ENCODE assay signal across 1 cellular context in the genomic region with DNA sequence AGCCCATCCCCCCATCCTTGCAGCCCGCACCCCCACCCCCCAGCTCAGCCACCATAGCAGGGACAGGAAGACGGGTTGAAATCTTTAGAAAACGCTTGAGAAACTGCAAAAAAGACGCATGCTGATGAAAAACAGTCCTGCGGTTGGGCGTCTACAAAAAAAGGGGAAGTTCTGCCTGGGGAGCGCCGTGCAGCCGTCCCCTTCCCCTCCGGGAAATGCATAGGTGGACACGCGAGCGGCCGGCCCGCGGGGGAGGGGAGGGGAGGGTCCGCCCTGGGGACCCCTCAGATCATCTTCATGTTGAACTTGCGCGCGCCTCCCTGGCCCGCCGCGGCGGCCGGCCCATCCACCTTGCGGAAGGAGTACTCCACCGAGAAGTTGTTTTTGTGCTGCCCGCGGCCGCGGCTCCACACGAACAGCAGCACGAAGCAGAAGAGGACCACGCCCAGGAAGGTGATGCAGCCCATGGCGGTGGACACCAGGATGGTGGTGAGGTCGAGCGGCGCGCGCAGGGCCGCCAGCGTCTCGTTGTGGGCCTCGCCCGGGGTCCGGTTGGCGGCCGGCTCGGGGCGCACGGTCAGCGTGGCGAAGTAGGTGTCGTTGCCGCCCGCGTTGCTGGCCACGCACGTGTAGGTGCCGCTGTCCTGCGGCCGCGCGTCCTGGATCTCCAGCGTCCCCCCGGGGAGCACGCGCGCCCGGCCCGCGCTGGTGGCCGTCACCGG.
TF ChIP-seq lines count a peak whose summit lies in the region.

No MANE protein-coding gene starts in this region.

TF ChIP-seq in endothelial cell of umbilical vein, 7 proteins besides CTCF, POLR2A, EP300 and RAD21:
- TF ChIP-seq, protein P1, sequence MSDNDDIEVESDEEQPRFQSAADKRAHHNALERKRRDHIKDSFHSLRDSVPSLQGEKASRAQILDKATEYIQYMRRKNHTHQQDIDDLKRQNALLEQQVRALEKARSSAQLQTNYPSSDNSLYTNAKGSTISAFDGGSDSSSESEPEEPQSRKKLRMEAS (IDR thresholded peaks at IDR 0.05; ENCODE audit: insufficient read depth, insufficient read length) = no peak
- TF ChIP-seq EZH2 (IDR thresholded peaks at IDR 0.05; ENCODE audit: borderline replicate concordance, low read depth, low read length, severe bottlenecking) = peak; percentile 33
